2 cellular contexts compared by ENCODE assay signal in genomic region chr2:207087046-207087902, GRCh38.
A peak's percentile ranks its signal among the peaks of the same experiment; 100 is the strongest.
TF ChIP-seq lines count a peak whose summit lies in the region.

No MANE protein-coding gene starts in this region.

TF ChIP-seq in HepG2, 621 proteins besides CTCF, POLR2A, EP300 and RAD21 (continued from another document):
- TF ChIP-seq, protein P1, sequence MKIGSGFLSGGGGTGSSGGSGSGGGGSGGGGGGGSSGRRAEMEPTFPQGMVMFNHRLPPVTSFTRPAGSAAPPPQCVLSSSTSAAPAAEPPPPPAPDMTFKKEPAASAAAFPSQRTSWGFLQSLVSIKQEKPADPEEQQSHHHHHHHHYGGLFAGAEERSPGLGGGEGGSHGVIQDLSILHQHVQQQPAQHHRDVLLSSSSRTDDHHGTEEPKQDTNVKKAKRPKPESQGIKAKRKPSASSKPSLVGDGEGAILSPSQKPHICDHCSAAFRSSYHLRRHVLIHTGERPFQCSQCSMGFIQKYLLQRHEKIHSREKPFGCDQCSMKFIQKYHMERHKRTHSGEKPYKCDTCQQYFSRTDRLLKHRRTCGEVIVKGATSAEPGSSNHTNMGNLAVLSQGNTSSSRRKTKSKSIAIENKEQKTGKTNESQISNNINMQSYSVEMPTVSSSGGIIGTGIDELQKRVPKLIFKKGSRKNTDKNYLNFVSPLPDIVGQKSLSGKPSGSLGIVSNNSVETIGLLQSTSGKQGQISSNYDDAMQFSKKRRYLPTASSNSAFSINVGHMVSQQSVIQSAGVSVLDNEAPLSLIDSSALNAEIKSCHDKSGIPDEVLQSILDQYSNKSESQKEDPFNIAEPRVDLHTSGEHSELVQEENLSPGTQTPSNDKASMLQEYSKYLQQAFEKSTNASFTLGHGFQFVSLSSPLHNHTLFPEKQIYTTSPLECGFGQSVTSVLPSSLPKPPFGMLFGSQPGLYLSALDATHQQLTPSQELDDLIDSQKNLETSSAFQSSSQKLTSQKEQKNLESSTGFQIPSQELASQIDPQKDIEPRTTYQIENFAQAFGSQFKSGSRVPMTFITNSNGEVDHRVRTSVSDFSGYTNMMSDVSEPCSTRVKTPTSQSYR (CRISPR knock-in tag; IDR thresholded peaks at IDR 0.05; ENCODE audit: borderline replicate concordance): no peak
- TF ChIP-seq KAT7 (CRISPR knock-in tag; IDR thresholded peaks at IDR 0.05; ENCODE audit: borderline replicate concordance): no peak
- TF ChIP-seq ZNF775 (CRISPR knock-in tag; IDR thresholded peaks at IDR 0.05; ENCODE audit: borderline replicate concordance): no peak

TF ChIP-seq in SK-N-SH treated with all-trans-retinoic acid at 6 μM for 48 hours, 23 proteins besides CTCF, POLR2A, EP300 and RAD21 (continued from another document):
- TF ChIP-seq, protein P2, sequence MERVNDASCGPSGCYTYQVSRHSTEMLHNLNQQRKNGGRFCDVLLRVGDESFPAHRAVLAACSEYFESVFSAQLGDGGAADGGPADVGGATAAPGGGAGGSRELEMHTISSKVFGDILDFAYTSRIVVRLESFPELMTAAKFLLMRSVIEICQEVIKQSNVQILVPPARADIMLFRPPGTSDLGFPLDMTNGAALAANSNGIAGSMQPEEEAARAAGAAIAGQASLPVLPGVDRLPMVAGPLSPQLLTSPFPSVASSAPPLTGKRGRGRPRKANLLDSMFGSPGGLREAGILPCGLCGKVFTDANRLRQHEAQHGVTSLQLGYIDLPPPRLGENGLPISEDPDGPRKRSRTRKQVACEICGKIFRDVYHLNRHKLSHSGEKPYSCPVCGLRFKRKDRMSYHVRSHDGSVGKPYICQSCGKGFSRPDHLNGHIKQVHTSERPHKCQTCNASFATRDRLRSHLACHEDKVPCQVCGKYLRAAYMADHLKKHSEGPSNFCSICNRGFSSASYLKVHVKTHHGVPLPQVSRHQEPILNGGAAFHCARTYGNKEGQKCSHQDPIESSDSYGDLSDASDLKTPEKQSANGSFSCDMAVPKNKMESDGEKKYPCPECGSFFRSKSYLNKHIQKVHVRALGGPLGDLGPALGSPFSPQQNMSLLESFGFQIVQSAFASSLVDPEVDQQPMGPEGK (CRISPR knock-in tag; IDR thresholded peaks at IDR 0.05; ENCODE audit: borderline replicate concordance): no peak
- TF ChIP-seq TCF4 (CRISPR knock-in tag; IDR thresholded peaks at IDR 0.05; ENCODE audit: borderline replicate concordance) (peak; percentile 75; the same call in 1 of the 2 replicates), ZNF565 (CRISPR knock-in tag; conservative IDR thresholded peaks at IDR 0.05; ENCODE audit: low read depth) (no peak), RARB (CRISPR knock-in tag; IDR thresholded peaks at IDR 0.05) (no peak), CSDC2 (CRISPR knock-in tag; IDR thresholded peaks at IDR 0.05) (no peak), ZNF8 (CRISPR knock-in tag; IDR thresholded peaks at IDR 0.05) (peak; percentile 13; the same call in 1 of the 2 replicates), PPARA (CRISPR knock-in tag; IDR thresholded peaks at IDR 0.05; ENCODE audit: borderline replicate concordance) (0 out of 2 replicates have a peak, but pooled peaks have one; percentile 47), TOX (CRISPR knock-in tag; IDR thresholded peaks at IDR 0.05; ENCODE audit: borderline replicate concordance) (no peak), ISL1 (CRISPR knock-in tag; IDR thresholded peaks at IDR 0.05) (no peak), ZFP3 (CRISPR knock-in tag; IDR thresholded peaks at IDR 0.05) (no peak), GLIS3 (CRISPR knock-in tag; IDR thresholded peaks at IDR 0.05) (no peak), ZNF70 (CRISPR knock-in tag; IDR thresholded peaks at IDR 0.05) (peak; percentile 57; the same call in 1 of the 2 replicates), CREB5 (CRISPR knock-in tag; IDR thresholded peaks at IDR 0.05; ENCODE audit: low read depth) (no peak)
- TF ChIP-seq, protein P3, sequence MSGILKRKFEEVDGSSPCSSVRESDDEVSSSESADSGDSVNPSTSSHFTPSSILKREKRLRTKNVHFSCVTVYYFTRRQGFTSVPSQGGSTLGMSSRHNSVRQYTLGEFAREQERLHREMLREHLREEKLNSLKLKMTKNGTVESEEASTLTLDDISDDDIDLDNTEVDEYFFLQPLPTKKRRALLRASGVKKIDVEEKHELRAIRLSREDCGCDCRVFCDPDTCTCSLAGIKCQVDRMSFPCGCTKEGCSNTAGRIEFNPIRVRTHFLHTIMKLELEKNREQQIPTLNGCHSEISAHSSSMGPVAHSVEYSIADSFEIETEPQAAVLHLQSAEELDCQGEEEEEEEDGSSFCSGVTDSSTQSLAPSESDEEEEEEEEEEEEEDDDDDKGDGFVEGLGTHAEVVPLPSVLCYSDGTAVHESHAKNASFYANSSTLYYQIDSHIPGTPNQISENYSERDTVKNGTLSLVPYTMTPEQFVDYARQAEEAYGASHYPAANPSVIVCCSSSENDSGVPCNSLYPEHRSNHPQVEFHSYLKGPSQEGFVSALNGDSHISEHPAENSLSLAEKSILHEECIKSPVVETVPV (CRISPR knock-in tag; IDR thresholded peaks at IDR 0.05): no peak
- TF ChIP-seq, protein P4, sequence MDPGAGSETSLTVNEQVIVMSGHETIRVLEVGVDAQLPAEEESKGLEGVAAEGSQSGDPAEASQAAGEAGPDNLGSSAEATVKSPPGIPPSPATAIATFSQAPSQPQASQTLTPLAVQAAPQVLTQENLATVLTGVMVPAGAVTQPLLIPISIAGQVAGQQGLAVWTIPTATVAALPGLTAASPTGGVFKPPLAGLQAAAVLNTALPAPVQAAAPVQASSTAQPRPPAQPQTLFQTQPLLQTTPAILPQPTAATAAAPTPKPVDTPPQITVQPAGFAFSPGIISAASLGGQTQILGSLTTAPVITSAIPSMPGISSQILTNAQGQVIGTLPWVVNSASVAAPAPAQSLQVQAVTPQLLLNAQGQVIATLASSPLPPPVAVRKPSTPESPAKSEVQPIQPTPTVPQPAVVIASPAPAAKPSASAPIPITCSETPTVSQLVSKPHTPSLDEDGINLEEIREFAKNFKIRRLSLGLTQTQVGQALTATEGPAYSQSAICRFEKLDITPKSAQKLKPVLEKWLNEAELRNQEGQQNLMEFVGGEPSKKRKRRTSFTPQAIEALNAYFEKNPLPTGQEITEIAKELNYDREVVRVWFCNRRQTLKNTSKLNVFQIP (CRISPR knock-in tag; IDR thresholded peaks at IDR 0.05; ENCODE audit: borderline replicate concordance, low read depth): no peak
